In the genomic region with DNA sequence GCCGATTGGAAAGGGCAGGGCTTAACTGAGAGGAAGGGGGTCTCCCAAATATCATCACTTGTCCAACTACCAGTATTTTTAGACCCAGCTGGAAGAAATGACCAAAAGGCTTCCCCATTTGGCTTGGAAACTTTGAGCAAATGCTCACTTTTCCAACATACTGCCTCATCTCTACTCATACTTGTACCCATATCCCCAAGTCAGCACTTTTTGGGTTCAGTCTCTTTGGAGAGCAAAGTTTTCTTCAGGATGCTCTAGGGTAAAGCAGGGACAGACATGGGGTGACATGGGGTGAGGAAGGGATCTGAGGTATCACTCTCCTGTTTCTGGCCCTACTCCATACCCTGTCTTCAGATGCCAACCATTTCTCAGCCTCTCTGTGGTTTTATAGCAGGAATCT, we compare ENCODE assay signal across 39 cellular contexts. TPM values are rescaled to one million over a fixed set of nuclear protein-coding genes. Genes with fewer than 3 reads are reported as not detected.
"Had no signal": no experiment of that assay in that cellular context is flagged by ENCODE, and none has a peak within 500 bp of the region (broad histone marks: within the 10 kb centered on the region; RNA-seq: fewer than 3 reads in every experiment).

No MANE protein-coding gene starts in this region.

- ATAC-seq: activated CD4-positive, alpha-beta T cell treated with anti-CD3 and anti-CD28 coated beads for 36 hours; activated CD4-positive, CD25-positive, alpha-beta regulatory T cell treated with anti-CD3 and anti-CD28 coated beads, Interleukin-2, amount 50 U/mL, for 24 hours; activated CD8-positive, alpha-beta memory T cell treated with anti-CD3 and anti-CD28 coated beads, Interleukin-2, amount 10 ng/mL, durations not matched to agents 7 days and 5 days; activated CD8-positive, alpha-beta T cell treated with anti-CD3 and anti-CD28 coated beads, Interleukin-2, amount 10 ng/mL, durations not matched to agents 7 days and 5 days; activated naive CD8-positive, alpha-beta T cell treated with anti-CD3 and anti-CD28 coated beads, Interleukin-2, amount 50 U/mL, for 24 hours had no signal

- H3K36me3 Mint-ChIP-seq: activated CD8-positive, alpha-beta memory T cell treated with anti-CD3 and anti-CD28 coated beads, Interleukin-2, amount 10 ng/mL, durations not matched to agents 7 days and 5 days; activated naive CD4-positive, alpha-beta T cell treated with anti-CD3 and anti-CD28 coated beads, Interleukin-2, amount 10 ng/mL, durations not matched to agents 7 days and 5 days; activated naive CD4-positive, alpha-beta T cell treated with anti-CD3 and anti-CD28 coated beads, Interleukin-2, amount 50 U/mL, for 24 hours; activated naive CD8-positive, alpha-beta T cell; activated naive CD8-positive, alpha-beta T cell treated with anti-CD3 and anti-CD28 coated beads, Interleukin-2, amount 10 ng/mL, durations not matched to agents 7 days and 5 days; brain had no signal

- H3K27me3 Mint-ChIP-seq: brain had no signal

- H3K4me1 ChIP-seq: ascending aorta had no signal

- H3K36me3 ChIP-seq: ascending aorta, cardiac muscle cell had no signal

- H3K4me3 ChIP-seq: ascending aorta, cardiac muscle cell had no signal

- H3K4me1 Mint-ChIP-seq: activated CD4-positive, alpha-beta memory T cell treated with anti-CD3 and anti-CD28 coated beads, Interleukin-2, amount 10 ng/mL, durations not matched to agents 7 days and 5 days; activated CD4-positive, alpha-beta T cell treated with anti-CD3 and anti-CD28 coated beads for 36 hours; activated CD4-positive, alpha-beta T cell treated with anti-CD3 and anti-CD28 coated beads, Interleukin-2, amount 10 ng/mL, durations not matched to agents 7 days and 5 days; activated CD8-positive, alpha-beta memory T cell treated with anti-CD3 and anti-CD28 coated beads, Interleukin-2, amount 10 ng/mL, durations not matched to agents 7 days and 5 days; activated naive CD4-positive, alpha-beta T cell treated with anti-CD3 and anti-CD28 coated beads, Interleukin-2, amount 10 ng/mL, durations not matched to agents 7 days and 5 days; activated naive CD4-positive, alpha-beta T cell treated with anti-CD3 and anti-CD28 coated beads, Interleukin-2, amount 50 U/mL, for 24 hours; activated naive CD8-positive, alpha-beta T cell treated with anti-CD3 and anti-CD28 coated beads, Interleukin-2, amount 10 ng/mL, durations not matched to agents 7 days and 5 days; activated naive CD8-positive, alpha-beta T cell treated with anti-CD3 and anti-CD28 coated beads, Interleukin-2, amount 50 U/mL, for 24 hours; central memory CD8-positive, alpha-beta T cell had no signal

- DNase-seq: activated CD4-positive, alpha-beta memory T cell treated with anti-CD3 and anti-CD28 coated beads, Interleukin-2, amount 10 ng/mL, durations not matched to agents 7 days and 5 days; activated CD4-positive, alpha-beta T cell treated with anti-CD3 and anti-CD28 coated beads for 1 hour; activated CD4-positive, alpha-beta T cell treated with anti-CD3 and anti-CD28 coated beads for 36 hours; activated CD4-positive, alpha-beta T cell treated with anti-CD3 and anti-CD28 coated beads for 48 hours; activated CD4-positive, alpha-beta T cell treated with anti-CD3 and anti-CD28 coated beads, Interleukin-2, amount 10 ng/mL, durations not matched to agents 7 days and 5 days; activated CD4-positive, alpha-beta T cell treated with anti-CD3 and anti-CD28 coated beads, Interleukin-2, amount 50 U/mL, for 48 hours; activated CD4-positive, CD25-positive, alpha-beta regulatory T cell; activated CD8-positive, alpha-beta memory T cell treated with anti-CD3 and anti-CD28 coated beads for 24 hours; activated CD8-positive, alpha-beta memory T cell treated with anti-CD3 and anti-CD28 coated beads, Interleukin-2, amount 10 ng/mL, durations not matched to agents 7 days and 5 days; activated CD8-positive, alpha-beta memory T cell treated with anti-CD3 and anti-CD28 coated beads, Interleukin-2, amount 50 U/mL, for 48 hours; activated CD8-positive, alpha-beta T cell treated with anti-CD3 and anti-CD28 coated beads, Interleukin-2, amount 10 ng/mL, durations not matched to agents 7 days and 5 days; activated effector memory CD4-positive, alpha-beta T cell treated with Interleukin-2 at 50 U/mL for 16 hours; activated gamma-delta T cell; activated naive CD4-positive, alpha-beta T cell treated with anti-CD3 and anti-CD28 coated beads, Interleukin-2, amount 10 ng/mL, durations not matched to agents 7 days and 5 days; activated naive CD4-positive, alpha-beta T cell treated with Interleukin-2 at 50 U/mL for 16 hours; activated naive CD8-positive, alpha-beta T cell treated with anti-CD3 and anti-CD28 coated beads, Interleukin-2, amount 10 ng/mL, durations not matched to agents 7 days and 5 days; activated naive CD8-positive, alpha-beta T cell treated with anti-CD3 and anti-CD28 coated beads, Interleukin-2, amount 50 U/mL, for 24 hours; activated T-cell treated with anti-CD3 and anti-CD28 coated beads, Interleukin-2, amount 50 U/mL, for 24 hours; activated T-cell treated with anti-CD3 and anti-CD28 coated beads, Interleukin-2, amount 50 U/mL, for 48 hours; amygdala; anterior cingulate cortex; caudate nucleus; cerebellar nuclear complex; T-helper 1 cell; T-helper 2 cell; T-helper 9 cell had no signal

- FAIRE-seq: bronchial epithelial cell, TTC549 had no signal

- H3K27ac Mint-ChIP-seq: activated CD4-positive, alpha-beta memory T cell treated with anti-CD3 and anti-CD28 coated beads, Interleukin-2, amount 10 ng/mL, durations not matched to agents 7 days and 5 days; activated CD4-positive, alpha-beta T cell treated with anti-CD3 and anti-CD28 coated beads for 36 hours; activated CD4-positive, alpha-beta T cell treated with anti-CD3 and anti-CD28 coated beads, Interleukin-2, amount 10 ng/mL, durations not matched to agents 7 days and 5 days; activated CD8-positive, alpha-beta memory T cell treated with anti-CD3 and anti-CD28 coated beads, Interleukin-2, amount 10 ng/mL, durations not matched to agents 7 days and 5 days; activated CD8-positive, alpha-beta T cell treated with anti-CD3 and anti-CD28 coated beads, Interleukin-2, amount 10 ng/mL, durations not matched to agents 7 days and 5 days; activated naive CD4-positive, alpha-beta T cell treated with anti-CD3 and anti-CD28 coated beads, Interleukin-2, amount 10 ng/mL, durations not matched to agents 7 days and 5 days; activated naive CD4-positive, alpha-beta T cell treated with anti-CD3 and anti-CD28 coated beads, Interleukin-2, amount 50 U/mL, for 24 hours; activated naive CD8-positive, alpha-beta T cell; activated naive CD8-positive, alpha-beta T cell treated with anti-CD3 and anti-CD28 coated beads, Interleukin-2, amount 10 ng/mL, durations not matched to agents 7 days and 5 days; activated naive CD8-positive, alpha-beta T cell treated with anti-CD3 and anti-CD28 coated beads, Interleukin-2, amount 50 U/mL, for 24 hours; activated T-cell treated with anti-CD3 and anti-CD28 coated beads, Interleukin-2, amount 50 U/mL, for 24 hours; activated T-helper 2 cell treated with anti-CD3 and anti-CD28 coated beads, Interferon-gamma antibody, Interleukin-2, Interleukin-4, amounts not matched to agents 10 μg/mL and 5 μg/mL and 100 μg/mL, durations not matched to agents 14 hours and 24 hours and 36 hours; T-helper 1 cell treated with Interleukin-12 subunit alpha and Interleukin-12 subunit beta and Interleukin-4 antibody, amounts not matched to agents 30 μg/mL and 1 μg/mL, for 36 hours; T-helper 2 cell treated with Interferon-gamma antibody and Interleukin-4, amounts not matched to agents 5 μg/mL and 100 μg/mL, for 36 hours had no signal

- H3K27ac ChIP-seq: ascending aorta, cardiac muscle cell, VCaP had no signal

- H3K9me3 ChIP-seq: ascending aorta had no signal

- H3K9me3 Mint-ChIP-seq: activated CD4-positive, alpha-beta memory T cell treated with anti-CD3 and anti-CD28 coated beads, Interleukin-2, amount 10 ng/mL, durations not matched to agents 7 days and 5 days; activated CD4-positive, alpha-beta T cell treated with anti-CD3 and anti-CD28 coated beads, Interleukin-2, amount 10 ng/mL, durations not matched to agents 7 days and 5 days; activated naive CD4-positive, alpha-beta T cell treated with anti-CD3 and anti-CD28 coated beads, Interleukin-2, amount 10 ng/mL, durations not matched to agents 7 days and 5 days; activated naive CD4-positive, alpha-beta T cell treated with anti-CD3 and anti-CD28 coated beads, Interleukin-2, amount 50 U/mL, for 24 hours; activated naive CD8-positive, alpha-beta T cell treated with anti-CD3 and anti-CD28 coated beads, Interleukin-2, amount 10 ng/mL, durations not matched to agents 7 days and 5 days; activated naive CD8-positive, alpha-beta T cell treated with anti-CD3 and anti-CD28 coated beads, Interleukin-2, amount 50 U/mL, for 24 hours; activated T-cell treated with anti-CD3 and anti-CD28 coated beads, Interleukin-2, amount 50 U/mL, for 24 hours; activated T-helper 2 cell treated with anti-CD3 and anti-CD28 coated beads, Interferon-gamma antibody, Interleukin-2, Interleukin-4, amounts not matched to agents 10 μg/mL and 5 μg/mL and 100 μg/mL, durations not matched to agents 14 hours and 24 hours and 36 hours; central memory CD8-positive, alpha-beta T cell; T-helper 1 cell treated with Interleukin-12 subunit alpha and Interleukin-12 subunit beta and Interleukin-4 antibody, amounts not matched to agents 30 μg/mL and 1 μg/mL, for 36 hours; T-helper 2 cell treated with Interferon-gamma antibody and Interleukin-4, amounts not matched to agents 5 μg/mL and 100 μg/mL, for 36 hours had no signal

- H3K27me3 ChIP-seq: ascending aorta, cardiac muscle cell had no signal

- H3K4me3 Mint-ChIP-seq: activated CD4-positive, alpha-beta memory T cell treated with anti-CD3 and anti-CD28 coated beads, Interleukin-2, amount 10 ng/mL, durations not matched to agents 7 days and 5 days; activated CD4-positive, alpha-beta T cell treated with anti-CD3 and anti-CD28 coated beads for 36 hours; activated CD4-positive, alpha-beta T cell treated with anti-CD3 and anti-CD28 coated beads, Interleukin-2, amount 10 ng/mL, durations not matched to agents 7 days and 5 days; activated CD8-positive, alpha-beta memory T cell treated with anti-CD3 and anti-CD28 coated beads, Interleukin-2, amount 10 ng/mL, durations not matched to agents 7 days and 5 days; activated CD8-positive, alpha-beta T cell treated with anti-CD3 and anti-CD28 coated beads, Interleukin-2, amount 10 ng/mL, durations not matched to agents 7 days and 5 days; activated naive CD4-positive, alpha-beta T cell treated with anti-CD3 and anti-CD28 coated beads, Interleukin-2, amount 10 ng/mL, durations not matched to agents 7 days and 5 days; activated naive CD4-positive, alpha-beta T cell treated with anti-CD3 and anti-CD28 coated beads, Interleukin-2, amount 50 U/mL, for 24 hours; activated naive CD8-positive, alpha-beta T cell; activated naive CD8-positive, alpha-beta T cell treated with anti-CD3 and anti-CD28 coated beads, Interleukin-2, amount 10 ng/mL, durations not matched to agents 7 days and 5 days; activated naive CD8-positive, alpha-beta T cell treated with anti-CD3 and anti-CD28 coated beads, Interleukin-2, amount 50 U/mL, for 24 hours; activated T-cell treated with anti-CD3 and anti-CD28 coated beads, Interleukin-2, amount 50 U/mL, for 24 hours; brain; central memory CD8-positive, alpha-beta T cell; T-helper 1 cell treated with Interleukin-12 subunit alpha and Interleukin-12 subunit beta and Interleukin-4 antibody, amounts not matched to agents 30 μg/mL and 1 μg/mL, for 36 hours; T-helper 2 cell treated with Interferon-gamma antibody and Interleukin-4, amounts not matched to agents 5 μg/mL and 100 μg/mL, for 36 hours had no signal

RNA-seq across cellular contexts. Expression of a gene that starts 27.2 kb away (rescaled TPM):
- total RNA-seq: activated CD4-positive, alpha-beta T cell treated with anti-CD3 and anti-CD28 coated beads, Interleukin-2, amount 10 ng/mL, durations not matched to agents 7 days and 5 days; activated CD8-positive, alpha-beta memory T cell treated with anti-CD3 and anti-CD28 coated beads, Interleukin-2, amount 10 ng/mL, durations not matched to agents 7 days and 5 days; activated CD8-positive, alpha-beta T cell treated with anti-CD3 and anti-CD28 coated beads, Interleukin-2, amount 10 ng/mL, durations not matched to agents 7 days and 5 days; activated naive CD8-positive, alpha-beta T cell treated with anti-CD3 and anti-CD28 coated beads, Interleukin-2, amount 10 ng/mL, durations not matched to agents 7 days and 5 days; activated T-helper 2 cell treated with anti-CD3 and anti-CD28 coated beads, Interferon-gamma antibody, Interleukin-2, Interleukin-4, amounts not matched to agents 10 μg/mL and 5 μg/mL and 100 μg/mL, durations not matched to agents 14 hours and 24 hours and 36 hours; bronchial epithelial cell had no signal
